ENCODE assay signal across 9 cellular contexts in the genomic region with DNA sequence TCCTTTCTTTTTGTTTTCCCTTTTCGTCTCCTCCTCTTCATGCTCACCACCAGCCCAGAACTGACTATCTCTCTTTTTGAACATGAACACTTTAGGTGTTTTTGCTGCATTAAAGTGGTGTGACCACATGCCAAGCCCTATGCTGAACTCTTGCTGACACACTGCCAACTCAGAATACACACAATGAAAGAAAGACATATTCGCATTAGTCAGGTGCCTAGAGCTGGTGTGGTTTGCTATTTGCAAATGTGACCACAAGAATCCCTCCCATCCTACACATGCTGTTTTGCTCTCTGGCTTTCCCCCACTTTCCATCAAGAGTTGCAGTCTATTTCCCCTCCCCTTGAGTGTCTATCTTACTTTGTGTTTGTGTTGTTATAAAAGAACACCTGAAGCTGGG.
DNase-seq lines count a peak whose midpoint lies in the region; ATAC-seq and TF ChIP-seq lines count a peak whose summit lies in the region.
"Had no signal": no experiment of that assay in that cellular context is flagged by ENCODE, and none has a peak within 500 bp of the region (broad histone marks: within the 10 kb centered on the region; RNA-seq: fewer than 3 reads in every experiment).

No MANE protein-coding gene starts in this region.

- peaks cover 32% of the 10 kb centered on the region for H3K36me3 Mint-ChIP-seq in activated naive CD8-positive, alpha-beta T cell treated with anti-CD3 and anti-CD28 coated beads for 36 hours
- no peaks in the 10 kb centered on the region for H3K36me3 Mint-ChIP-seq in HFFc6 (ENCODE audit: low read depth)

- H3K4me1 Mint-ChIP-seq in activated naive CD8-positive, alpha-beta T cell treated with anti-CD3 and anti-CD28 coated beads for 36 hours, result peaks cover 37% of the 10 kb centered on the region
- H3K4me1 Mint-ChIP-seq in HFFc6 (ENCODE audit: low read depth), result no peaks in the 10 kb centered on the region

- ATAC-seq in GM21576 (IDR thresholded peaks at IDR 0.05; ENCODE audit: unreplicated experiment) (peak; percentile 60), GM19467 (IDR thresholded peaks at IDR 0.05; ENCODE audit: unreplicated experiment) (no peak), GM18520 (IDR thresholded peaks at IDR 0.05; ENCODE audit: unreplicated experiment) (no peak)

- H3K9me3 Mint-ChIP-seq in activated naive CD8-positive, alpha-beta T cell treated with anti-CD3 and anti-CD28 coated beads for 36 hours, result peaks cover 16% of the 10 kb centered on the region
- H3K9me3 Mint-ChIP-seq in HFFc6, result peaks cover 36% of the 10 kb centered on the region

- H4K20me1 ChIP-seq in SU-DHL-6 (ENCODE audit: low read depth, low read length), result no peaks in the 10 kb centered on the region

- no peak overlapping the region for H3K4me3 Mint-ChIP-seq in activated naive CD8-positive, alpha-beta T cell treated with anti-CD3 and anti-CD28 coated beads for 36 hours
- no peak overlapping the region for H3K4me3 Mint-ChIP-seq in HFFc6

- H3K27ac Mint-ChIP-seq in activated naive CD8-positive, alpha-beta T cell treated with anti-CD3 and anti-CD28 coated beads for 36 hours, result peak overlapping the region; percentile 90
- H3K27ac Mint-ChIP-seq in HFFc6, result no peak overlapping the region

- H3K27ac ChIP-seq in SU-DHL-6 (ENCODE audit: low read depth, low read length), result peak overlapping the region; percentile 20; the same call in 1 of the 2 replicates

- no peaks in the 10 kb centered on the region for H3F3A ChIP-seq in SU-DHL-6 (ENCODE audit: insufficient read depth)

- no peaks in the 10 kb centered on the region for H3K79me2 ChIP-seq in SU-DHL-6 (ENCODE audit: insufficient read depth, low read length)

- no peak overlapping the region for H2AFZ ChIP-seq in SU-DHL-6 (ENCODE audit: low read depth, low read length, severe bottlenecking)

- no peak for TF ChIP-seq CTCF in SU-DHL-6 (IDR thresholded peaks at IDR 0.05; ENCODE audit: insufficient read depth, low read length, poor library complexity, severe bottlenecking)
- no peak for TF ChIP-seq CTCF in HFFc6 (IDR thresholded peaks at IDR 0.05)

- DNase-seq in activated naive CD8-positive, alpha-beta T cell treated with anti-CD3 and anti-CD28 coated beads for 36 hours, result peak; percentile 57
- peak; percentile 10 to 66 for DNase-seq in stimulated activated CD4-positive, alpha-beta T cell treated with anti-CD3 and anti-CD28 coated beads, Interleukin-4, amount 100 ng/mL, for 4 hours
- DNase-seq in HFFc6, result no peak
- no peak for DNase-seq in amygdala (lab: John Stamatoyannopoulos, UW)
- DNase-seq: NCI-H1092 had no signal

- no peak overlapping the region for H3K9ac ChIP-seq in SU-DHL-6 (ENCODE audit: low read length)

- H3K4me3 ChIP-seq in SU-DHL-6 (ENCODE audit: insufficient read depth, low read length, poor library complexity, severe bottlenecking), result no peak overlapping the region

- H3K27me3 ChIP-seq in SU-DHL-6 (ENCODE audit: low read length), result no peaks in the 10 kb centered on the region

- H3K27me3 Mint-ChIP-seq in activated naive CD8-positive, alpha-beta T cell treated with anti-CD3 and anti-CD28 coated beads for 36 hours, result no peaks in the 10 kb centered on the region
- no peaks in the 10 kb centered on the region; the same call in 1 of the 2 replicates for H3K27me3 Mint-ChIP-seq in HFFc6 (ENCODE audit: insufficient read depth)

- no peaks in the 10 kb centered on the region for H3K9me3 ChIP-seq in SU-DHL-6 (ENCODE audit: insufficient read depth, low read length)

- no peaks in the 10 kb centered on the region for H3K9me2 ChIP-seq in SU-DHL-6 (replicated peaks; ENCODE audit: insufficient read depth, low read length)

- peak overlapping the region; percentile 14 for H3K4me2 ChIP-seq in SU-DHL-6 (ENCODE audit: low read depth, low read length, poor library complexity, severe bottlenecking)

- no peaks in the 10 kb centered on the region for H3K36me3 ChIP-seq in SU-DHL-6 (ENCODE audit: low read length)

Comparison
In these comparisons a context has a peak if more than half of its experiments do, and no peak if none do; other contexts are left out.
1. DNase-seq: peak in activated naive CD8-positive, alpha-beta T cell treated with anti-CD3 and anti-CD28 coated beads for 36 hours (single experiment) and stimulated activated CD4-positive, alpha-beta T cell treated with anti-CD3 and anti-CD28 coated beads, Interleukin-4, amount 100 ng/mL, for 4 hours (2 of 2); none in HFFc6 (single experiment) and amygdala (0 of 56).